15 cellular contexts compared by ENCODE assay signal in genomic region chr19:49845433-49845832, GRCh38.
"Had no signal": no experiment of that assay in that cellular context is flagged by ENCODE, and none has a peak within 500 bp of the region (broad histone marks: within the 10 kb centered on the region; RNA-seq: fewer than 3 reads in every experiment).

No MANE protein-coding gene starts in this region.

- H3K27me3 ChIP-seq: dorsolateral prefrontal cortex, ovary, upper lobe of right lung had no signal

- H3K36me3 ChIP-seq: ovary, upper lobe of right lung had no signal

- DNase-seq: activated CD4-positive, alpha-beta T cell treated with anti-CD3 and anti-CD28 coated beads, Interleukin-2, amount 50 U/mL, for 48 hours; activated CD4-positive, CD25-positive, alpha-beta regulatory T cell treated with anti-CD3 and anti-CD28 coated beads, Interleukin-2, amount 50 U/mL, for 72 hours; activated CD8-positive, alpha-beta memory T cell treated with anti-CD3 and anti-CD28 coated beads, Interleukin-2, amount 10 ng/mL, durations not matched to agents 7 days and 5 days; activated effector memory CD4-positive, alpha-beta T cell treated with anti-CD3 and anti-CD28 coated beads, Interleukin-2, amount 50 U/mL, for 16 hours; activated T-cell treated with anti-CD3 and anti-CD28 coated beads, Interleukin-2, amount 50 U/mL, for 24 hours; amygdala; cerebellar nuclear complex; dorsolateral prefrontal cortex; foreskin fibroblast; head of caudate nucleus; ovary; stimulated activated CD4-positive, alpha-beta T cell treated with anti-CD3 and anti-CD28 coated beads, Interleukin-12 subunit alpha, Interleukin-12 subunit beta, amount 100 ng/mL, for 4 hours; T-helper 2 cell; upper lobe of right lung had no signal

- ATAC-seq: activated CD8-positive, alpha-beta memory T cell treated with anti-CD3 and anti-CD28 coated beads, Interleukin-2, amount 10 ng/mL, durations not matched to agents 7 days and 5 days; left lobe of liver; upper lobe of right lung had no signal

- H3K4me3 ChIP-seq: dorsolateral prefrontal cortex, ovary, upper lobe of right lung had no signal

- H3K9me3 ChIP-seq: ovary had no signal

- H3K27ac ChIP-seq: dorsolateral prefrontal cortex, ovary, upper lobe of right lung had no signal
